1 cellular context compared by ENCODE assay signal in the genomic region with DNA sequence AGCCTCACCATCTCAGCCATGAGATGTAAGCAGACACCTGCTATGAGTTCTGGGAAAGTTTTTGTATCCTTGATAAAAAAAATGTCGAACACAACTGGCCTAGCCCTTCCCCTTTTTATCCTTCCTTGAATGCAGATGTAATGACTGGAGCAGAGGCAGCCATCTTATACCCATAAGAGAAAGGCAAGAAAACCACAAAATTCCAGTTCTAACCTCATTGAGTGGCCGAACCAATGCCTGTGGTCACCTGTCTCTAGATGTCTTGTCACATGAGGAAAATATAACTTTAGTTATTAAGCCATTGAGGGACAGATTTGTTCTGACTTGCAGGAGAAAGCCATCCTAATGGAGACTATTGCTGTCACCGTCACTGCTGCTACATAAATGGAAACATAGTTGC.
TF ChIP-seq lines count a peak whose summit lies in the region.

No MANE protein-coding gene starts in this region.

TF ChIP-seq in K562, 482 proteins besides CTCF, POLR2A, EP300 and RAD21 (continued from another document):
- peak in 1 of 3 experiments; percentile 25 for TF ChIP-seq YY1 (IDR thresholded peaks at IDR 0.05; ENCODE audit: borderline replicate concordance in 1 of 3, control insufficient read depth in 1 of 3, extremely low read depth in 1 of 3, insufficient read depth in 3 of 3, insufficient read length in 1 of 3, insufficient replicate concordance in 2 of 3, low read depth in 1 of 3, low read length in 2 of 3)
- TF ChIP-seq, protein P1, sequence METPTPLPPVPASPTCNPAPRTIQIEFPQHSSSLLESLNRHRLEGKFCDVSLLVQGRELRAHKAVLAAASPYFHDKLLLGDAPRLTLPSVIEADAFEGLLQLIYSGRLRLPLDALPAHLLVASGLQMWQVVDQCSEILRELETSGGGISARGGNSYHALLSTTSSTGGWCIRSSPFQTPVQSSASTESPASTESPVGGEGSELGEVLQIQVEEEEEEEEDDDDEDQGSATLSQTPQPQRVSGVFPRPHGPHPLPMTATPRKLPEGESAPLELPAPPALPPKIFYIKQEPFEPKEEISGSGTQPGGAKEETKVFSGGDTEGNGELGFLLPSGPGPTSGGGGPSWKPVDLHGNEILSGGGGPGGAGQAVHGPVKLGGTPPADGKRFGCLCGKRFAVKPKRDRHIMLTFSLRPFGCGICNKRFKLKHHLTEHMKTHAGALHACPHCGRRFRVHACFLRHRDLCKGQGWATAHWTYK (CRISPR knock-in tag; IDR thresholded peaks at IDR 0.05), result no peak
TF ChIP-seq in K562: peak in this region for 3.
